ENCODE assay signal across 8 cellular contexts in genomic region chr19:55656552-55656951, GRCh38. TPM values are rescaled to one million over a fixed set of nuclear protein-coding genes. Genes with fewer than 3 reads are reported as not detected.
DNase-seq lines count a peak whose midpoint lies in the region; ATAC-seq and TF ChIP-seq lines count a peak whose summit lies in the region.

No MANE protein-coding gene starts in this region.

- peaks cover 41% of the 10 kb centered on the region for H3K36me3 Mint-ChIP-seq in central memory CD8-positive, alpha-beta T cell (ENCODE audit: insufficient read depth)
- H3K36me3 Mint-ChIP-seq in naive thymus-derived CD4-positive, alpha-beta T cell, result peaks cover 0 to 18% (median 9%) of the 10 kb centered on the region in 5 donors

- H3K9me3 ChIP-seq in naive thymus-derived CD4-positive, alpha-beta T cell (ENCODE audit: control insufficient read depth in 2 of 3, low read length in 3 of 3), result no peaks in the 10 kb centered on the region

- POLR2A ChIA-PET in naive thymus-derived CD4-positive, alpha-beta T cell (lab: Charles Lee), result interaction anchor here (0.6 to 1.8 kb wide), 7 partner anchors 9 to 179 kb away, joined by 3 to 5 read pairs (median 4); partner anchors contain the start of genes CCDC106 and ZNF784

- H3K36me3 ChIP-seq in naive thymus-derived CD4-positive, alpha-beta T cell (ENCODE audit: control insufficient read depth in 2 of 3, insufficient read depth in 3 of 3, low read length in 3 of 3), result peaks cover 17 to 40% (median 27%) of the 10 kb centered on the region in 3 experiments

- H3K4me1 Mint-ChIP-seq in central memory CD8-positive, alpha-beta T cell, result peaks cover 45% of the 10 kb centered on the region
- H3K4me1 Mint-ChIP-seq in naive thymus-derived CD4-positive, alpha-beta T cell, result peaks cover 29 to 53% (median 38%) of the 10 kb centered on the region in 7 donors

- intact Hi-C loops in naive thymus-derived CD4-positive, alpha-beta T cell (cut with micrococcal nuclease), result loop anchor here (5.0 to 10.0 kb wide), 3 partner anchors 658 to 1789 kb away; partner anchors contain the start of genes MYADM (in 1 of the 2) and ZSCAN5A (in 1 of the 2)

- H3K27ac ChIP-seq in naive thymus-derived CD4-positive, alpha-beta T cell (ENCODE audit: low read depth, low read length), result peak overlapping the region; percentile 99

- peak overlapping the region; percentile 100 for H3K27ac Mint-ChIP-seq in central memory CD8-positive, alpha-beta T cell (ENCODE audit: low read depth)
- peak overlapping the region; percentile 13 to 100 (median 99) for H3K27ac Mint-ChIP-seq in naive thymus-derived CD4-positive, alpha-beta T cell

- DNase-seq in AG10803 (ENCODE audit: low read depth) (no peak), NCI-H146 treated with DMSO at 0.1 percent for 48 hours (lab: John Stamatoyannopoulos, UW; ENCODE audit: unreplicated experiment) (no peak), GM20000 (ENCODE audit: low spot score) (no peak), GM03348 (ENCODE audit: low spot score) (no peak)
- no peak for DNase-seq in Jurkat, Clone E6-1 (ENCODE audit: low read depth, low spot score)
- no peak for DNase-seq in central memory CD8-positive, alpha-beta T cell (ENCODE audit: low spot score in 2 of 2)
- DNase-seq in naive thymus-derived CD4-positive, alpha-beta T cell, result no peak
- DNase-seq in activated effector memory CD4-positive, alpha-beta T cell treated with anti-CD3 and anti-CD28 coated beads, Interleukin-2, amount 50 U/mL, for 16 hours, result no peak

- H3K4me1 ChIP-seq in naive thymus-derived CD4-positive, alpha-beta T cell (ENCODE audit: control insufficient read depth in 2 of 2, insufficient read depth in 2 of 2, low read length in 2 of 2), result peaks cover 31 to 44% of the 10 kb centered on the region in 2 donors

- H3K9me3 Mint-ChIP-seq in central memory CD8-positive, alpha-beta T cell, result no peaks in the 10 kb centered on the region
- peaks cover 0 to 10% (median 0%) of the 10 kb centered on the region in 11 donors for H3K9me3 Mint-ChIP-seq in naive thymus-derived CD4-positive, alpha-beta T cell

- H3K27me3 Mint-ChIP-seq in central memory CD8-positive, alpha-beta T cell, result no peaks in the 10 kb centered on the region
- peaks cover 0 to 2% (median 0%) of the 10 kb centered on the region in 5 donors for H3K27me3 Mint-ChIP-seq in naive thymus-derived CD4-positive, alpha-beta T cell

- CTCF ChIA-PET in naive thymus-derived CD4-positive, alpha-beta T cell (lab: Charles Lee), result interaction anchor here (0.7 to 2.4 kb wide), 3 partner anchors 15 to 30 kb away, joined by 3 to 7 read pairs (median 5); no protein-coding TSS in a partner anchor

- no peak for ATAC-seq in central memory CD8-positive, alpha-beta T cell (replicated peaks; ENCODE audit: extremely low read depth, poor library complexity, severe bottlenecking)
- ATAC-seq in naive thymus-derived CD4-positive, alpha-beta T cell, result no peak

- TF ChIP-seq CTCF in AG10803 (conservative IDR thresholded peaks at IDR 0.05; ENCODE audit: low read length) (no peak), GM20000 (IDR thresholded peaks at IDR 0.05; ENCODE audit: extremely low read depth, missing control alignments) (no peak)

- peak overlapping the region; percentile 97 for H3K4me3 ChIP-seq in AG10803 (ENCODE audit: low read length)
- H3K4me3 ChIP-seq in Jurkat, Clone E6-1 (ENCODE audit: low read length), result peak overlapping the region; percentile 79
- peak overlapping the region; percentile 96 for H3K4me3 ChIP-seq in naive thymus-derived CD4-positive, alpha-beta T cell (ENCODE audit: low read length)

- H3K4me3 Mint-ChIP-seq in central memory CD8-positive, alpha-beta T cell, result peak overlapping the region; percentile 95
- H3K4me3 Mint-ChIP-seq in naive thymus-derived CD4-positive, alpha-beta T cell, result peak overlapping the region; percentile 83 to 99 (median 96)

- no peaks in the 10 kb centered on the region for H3K27me3 ChIP-seq in naive thymus-derived CD4-positive, alpha-beta T cell (ENCODE audit: control insufficient read depth in 2 of 2, insufficient read depth in 2 of 2, low read length in 2 of 2)

RNA-seq across cellular contexts. Expression of gene U2AF2, which starts 1.7 kb away (rescaled TPM):
- 313 TPM for polyA plus RNA-seq in Jurkat, Clone E6-1 (2012; ENCODE audit: insufficient read depth, insufficient read length)
- total RNA-seq in naive thymus-derived CD4-positive, alpha-beta T cell, result 100 to 1,000 TPM; 253 to 284 (median 266) TPM
- polyA plus RNA-seq in naive thymus-derived CD4-positive, alpha-beta T cell, result 1 to 10 TPM; 5.7 to 9.8 TPM

RNA-seq across cellular contexts. Expression of gene CCDC106, which starts 8.5 kb away (rescaled TPM):
- polyA plus RNA-seq in Jurkat, Clone E6-1 (2012; ENCODE audit: insufficient read depth, insufficient read length), result 2.6 TPM
- 1 to 10 TPM; 3.4 to 9.6 (median 4.0) TPM for total RNA-seq in naive thymus-derived CD4-positive, alpha-beta T cell
- polyA plus RNA-seq in naive thymus-derived CD4-positive, alpha-beta T cell, result 1 to 10 TPM; 2.1 to 2.7 TPM

RNA-seq across cellular contexts. Expression of gene ZNF581, which starts 13.1 kb away (rescaled TPM):
- 26.5 TPM for polyA plus RNA-seq in Jurkat, Clone E6-1 (2012; ENCODE audit: insufficient read depth, insufficient read length)
- 10 to 100 TPM; 27.0 to 35.8 (median 32.1) TPM for total RNA-seq in naive thymus-derived CD4-positive, alpha-beta T cell
- 10 to 100 TPM; 36.7 to 39.5 TPM for polyA plus RNA-seq in naive thymus-derived CD4-positive, alpha-beta T cell

RNA-seq across cellular contexts. Expression of gene ZNF580, which starts 15.8 kb away (rescaled TPM):
- 26.3 TPM for polyA plus RNA-seq in Jurkat, Clone E6-1 (2012; ENCODE audit: insufficient read depth, insufficient read length)
- 100 to 1,000 TPM in 2 of 5 experiments, 10 to 100 TPM in 3; 45.2 to 109 (median 65.3) TPM for total RNA-seq in naive thymus-derived CD4-positive, alpha-beta T cell
- polyA plus RNA-seq in naive thymus-derived CD4-positive, alpha-beta T cell, result 10 to 100 TPM; 14.6 to 20.4 TPM

RNA-seq across cellular contexts. Expression of gene EPN1, which starts 18.5 kb away (rescaled TPM):
- 74.3 TPM for polyA plus RNA-seq in Jurkat, Clone E6-1 (2012; ENCODE audit: insufficient read depth, insufficient read length)
- 10 to 100 TPM; 45.2 to 67.1 (median 52.2) TPM for total RNA-seq in naive thymus-derived CD4-positive, alpha-beta T cell
- polyA plus RNA-seq in naive thymus-derived CD4-positive, alpha-beta T cell, result 10 to 100 TPM in 1 of 2 donors, 1 to 10 TPM in 1; 9.2 to 20.4 TPM
